In genomic region chr10:42640610-42641229, GRCh38 we compare ENCODE assay signal across 14 cellular contexts. TPM values are rescaled to one million over a fixed set of nuclear protein-coding genes. Genes with fewer than 3 reads are reported as not detected.
A peak's percentile ranks its signal among the peaks of the same experiment; 100 is the strongest.
DNase-seq lines count a peak whose midpoint lies in the region; ATAC-seq, FAIRE-seq and TF ChIP-seq lines count a peak whose summit lies in the region.
"Had no signal": no experiment of that assay in that cellular context is flagged by ENCODE, and none has a peak within 500 bp of the region (broad histone marks: within the 10 kb centered on the region; RNA-seq: fewer than 3 reads in every experiment).

No MANE protein-coding gene starts in this region.

- peaks cover 12% of the 10 kb centered on the region for H3K79me2 ChIP-seq in HepG2 (ENCODE audit: insufficient read depth, low read length)

- no peak overlapping the region for H3K9ac ChIP-seq in HepG2 (ENCODE audit: insufficient read depth, low read depth, low read length)

- no peak overlapping the region for H3K4me2 ChIP-seq in HepG2 (ENCODE audit: low read depth, low read length)

- H3K27me3 ChIP-seq in bronchial epithelial cell (ENCODE audit: control insufficient read depth, insufficient read depth, low read length) (no peaks in the 10 kb centered on the region), HepG2 (ENCODE audit: control insufficient read depth in 1 of 2, insufficient read depth in 2 of 2, low read length in 2 of 2) (no peaks in the 10 kb centered on the region)

- no peak for TF ChIP-seq RAD21 in HepG2 (CRISPR knock-in tag; IDR thresholded peaks at IDR 0.05)

- H3K9me3 Mint-ChIP-seq in activated naive CD4-positive, alpha-beta T cell treated with anti-CD3 and anti-CD28 coated beads, Interleukin-2, amount 50 U/mL, for 24 hours: no peaks in the 10 kb centered on the region
- no peaks in the 10 kb centered on the region for H3K9me3 Mint-ChIP-seq in activated naive CD4-positive, alpha-beta T cell treated with anti-CD3 and anti-CD28 coated beads, Interleukin-2, amount 10 ng/mL, durations not matched to agents 7 days and 5 days

- peaks cover 30% of the 10 kb centered on the region for H3K4me1 Mint-ChIP-seq in activated naive CD4-positive, alpha-beta T cell treated with anti-CD3 and anti-CD28 coated beads, Interleukin-2, amount 50 U/mL, for 24 hours
- peaks cover 26% of the 10 kb centered on the region for H3K4me1 Mint-ChIP-seq in activated naive CD4-positive, alpha-beta T cell treated with anti-CD3 and anti-CD28 coated beads, Interleukin-2, amount 10 ng/mL, durations not matched to agents 7 days and 5 days

- TF ChIP-seq POLR2A in HepG2 (IDR thresholded peaks at IDR 0.05; ENCODE audit: insufficient read depth in 1 of 2, low read depth in 2 of 2, low read length in 2 of 2) (no peak), GM12891 (IDR thresholded peaks at IDR 0.05; ENCODE audit: low read depth, low read length) (no peak)

- no peaks in the 10 kb centered on the region for H4K20me1 ChIP-seq in HepG2 (ENCODE audit: insufficient read depth, low read length)

- H3K36me3 ChIP-seq in bronchial epithelial cell (ENCODE audit: control insufficient read depth, insufficient read depth, low read length) (no peaks in the 10 kb centered on the region), HepG2 (replicated peaks in 1 of 2; ENCODE audit: control insufficient read depth in 1 of 2, insufficient read depth in 2 of 2, low read length in 2 of 2) (no peaks in the 10 kb centered on the region)
- H3K36me3 ChIP-seq: thoracic aorta had no signal

- H2AFZ ChIP-seq in HepG2 (ENCODE audit: low read length): no peak overlapping the region

- peaks cover 50% of the 10 kb centered on the region for H3K4me1 ChIP-seq in HepG2 (ENCODE audit: insufficient read depth, low read length)

- FAIRE-seq in bronchial epithelial cell (lab: Jason Lieb, UNC): peak; percentile 7
- FAIRE-seq in HepG2 (lab: Jason Lieb, UNC): no peak
- no peak for FAIRE-seq in urothelium cell line (lab: Jason Lieb, UNC)
- FAIRE-seq in GM12891 (lab: Jason Lieb, UNC): no peak

- in situ Hi-C loops in HepG2 (cut with HindIII; ENCODE audit: extremely low pct_ligation_motif_present, low pct_unique_long_range_greater_than_20kb): no loop called here

- TF ChIP-seq EP300 in HepG2 (IDR thresholded peaks at IDR 0.05; ENCODE audit: low read depth in 2 of 2, low read length in 2 of 2) (no peak), HepG2 (CRISPR knock-in tag; IDR thresholded peaks at IDR 0.05; ENCODE audit: borderline replicate concordance) (no peak)

- CTCF ChIA-PET in activated naive CD4-positive, alpha-beta T cell treated with anti-CD3 and anti-CD28 coated beads, Interleukin-2, amount 10 ng/mL, durations not matched to agents 7 days and 5 days (lab: Charles Lee): no interaction called here
- CTCF ChIA-PET in HepG2 (lab: Yijun Ruan, JAX; ENCODE audit: low intra/inter-chr PET ratio, low total read pairs): no interaction called here

- H3K9me3 ChIP-seq in HepG2 (ENCODE audit: low read length): no peaks in the 10 kb centered on the region
- H3K9me3 ChIP-seq: psoas muscle, thoracic aorta had no signal

- peak overlapping the region; percentile 19 for H3K4me3 Mint-ChIP-seq in activated naive CD4-positive, alpha-beta T cell treated with anti-CD3 and anti-CD28 coated beads, Interleukin-2, amount 50 U/mL, for 24 hours
- H3K4me3 Mint-ChIP-seq in activated naive CD4-positive, alpha-beta T cell treated with anti-CD3 and anti-CD28 coated beads, Interleukin-2, amount 10 ng/mL, durations not matched to agents 7 days and 5 days: no peak overlapping the region

- peaks cover 3% of the 10 kb centered on the region for H3K36me3 Mint-ChIP-seq in activated naive CD4-positive, alpha-beta T cell treated with anti-CD3 and anti-CD28 coated beads, Interleukin-2, amount 50 U/mL, for 24 hours
- peaks cover 13% of the 10 kb centered on the region for H3K36me3 Mint-ChIP-seq in activated naive CD4-positive, alpha-beta T cell treated with anti-CD3 and anti-CD28 coated beads, Interleukin-2, amount 10 ng/mL, durations not matched to agents 7 days and 5 days

- intact Hi-C loops in HepG2 (cut with micrococcal nuclease; ENCODE audit: unreplicated experiment): no loop called here

- WGBS in HepG2 (ENCODE audit: low lambda C conversion rate): 80% methylated on average over 8 of the region's 8 CpGs

- H3K27ac ChIP-seq in HepG2 (ENCODE audit: extremely low read length, insufficient read depth, low read length): peak overlapping the region; percentile 47
- H3K27ac ChIP-seq: psoas muscle, thoracic aorta had no signal

- POLR2A ChIA-PET in HepG2 (lab: Yijun Ruan, JAX): interaction anchor here (1.1 to 2.1 kb wide), 2 partner anchors 24 to 142 kb away, joined by 3 to 7 read pairs; partner anchors contain the start of gene BMS1

- H3K27me3 Mint-ChIP-seq in activated naive CD4-positive, alpha-beta T cell treated with anti-CD3 and anti-CD28 coated beads, Interleukin-2, amount 50 U/mL, for 24 hours: no peaks in the 10 kb centered on the region
- H3K27me3 Mint-ChIP-seq in activated naive CD4-positive, alpha-beta T cell treated with anti-CD3 and anti-CD28 coated beads, Interleukin-2, amount 10 ng/mL, durations not matched to agents 7 days and 5 days: no peaks in the 10 kb centered on the region

- H3K27ac Mint-ChIP-seq in activated naive CD4-positive, alpha-beta T cell treated with anti-CD3 and anti-CD28 coated beads, Interleukin-2, amount 50 U/mL, for 24 hours: no peak overlapping the region
- H3K27ac Mint-ChIP-seq in activated naive CD4-positive, alpha-beta T cell treated with anti-CD3 and anti-CD28 coated beads, Interleukin-2, amount 10 ng/mL, durations not matched to agents 7 days and 5 days: no peak overlapping the region

- DNase-seq in activated naive CD4-positive, alpha-beta T cell treated with anti-CD3 and anti-CD28 coated beads, Interleukin-2, amount 10 ng/mL, durations not matched to agents 7 days and 5 days: no peak
- peak; percentile 97 for DNase-seq in bronchial epithelial cell (ENCODE audit: low read depth)
- DNase-seq in HepG2 (ENCODE audit: low spot score): no peak
- peak; percentile 10 for DNase-seq in urothelium cell line (ENCODE audit: low spot score)
- no peak for DNase-seq in NCI-H446 treated with DMSO at 0.1 percent for 48 hours (lab: John Stamatoyannopoulos, UW)
- no peak for DNase-seq in GM12891 (ENCODE audit: insufficient read length, low spot score)
- no peak for DNase-seq in HK-2 (ENCODE audit: unreplicated experiment)
- DNase-seq: activated CD4-positive, alpha-beta T cell treated with anti-CD3 and anti-CD28 coated beads, Interleukin-2, amount 50 U/mL, for 48 hours; amniotic stem cell; left cardiac atrium; psoas muscle had no signal

- ATAC-seq in HepG2: no peak
- ATAC-seq: left cardiac atrium, psoas muscle, SK-N-SH treated with all-trans-retinoic acid at 6 μM for 48 hours had no signal

- H3K4me3 ChIP-seq in bronchial epithelial cell (ENCODE audit: low read depth, low read length) (no peak overlapping the region), HepG2 (replicated peaks in 1 of 3; ENCODE audit: insufficient read depth in 1 of 3, low read depth in 2 of 3, low read length in 3 of 3) (no peak overlapping the region)
- H3K4me3 ChIP-seq: psoas muscle, thoracic aorta had no signal

- no TSS peak for BruUV-seq in HepG2 (replicated peaks; lab: Mats Ljungman, UMichigan)

- TF ChIP-seq CTCF in bronchial epithelial cell (IDR thresholded peaks at IDR 0.05; ENCODE audit: insufficient read depth, low read length, severe bottlenecking) (no peak), HepG2 (CRISPR knock-in tag; IDR thresholded peaks at IDR 0.05) (no peak)

TF ChIP-seq in GM12891, 5 proteins besides CTCF, POLR2A, EP300 and RAD21:
- TF ChIP-seq SPI1 (IDR thresholded peaks at IDR 0.05; ENCODE audit: low read depth, low read length) (no peak), PAX5 (IDR thresholded peaks at IDR 0.05; ENCODE audit: insufficient read depth, low read length, severe bottlenecking) (no peak), POU2F2 (IDR thresholded peaks at IDR 0.05; ENCODE audit: low read depth, low read length) (no peak), POLR2AphosphoS5 (IDR thresholded peaks at IDR 0.05; ENCODE audit: low read depth, low read length) (no peak), TAF1 (IDR thresholded peaks at IDR 0.05; ENCODE audit: low read depth, low read length) (no peak)
TF ChIP-seq in GM12891: peak in this region for 0.

RNA-seq across cellular contexts. Expression of gene ZNF33B, which starts 2.4 kb away (rescaled TPM):
- total RNA-seq in bronchial epithelial cell (11.5 and 22.6 TPM in 2 replicates), HepG2 (2016; rRNA removed; fragmentation: Illumina TruSeq; extraction: Trizol) (23.5 and 32.9 TPM in 2 replicates)
- 7.1 and 9.8 TPM in 2 replicates for total RNA-seq in HepG2 (2016; cell fraction: cytosol; rRNA removed; fragmentation: Illumina TruSeq; extraction: Trizol; ENCODE audit: low read depth)
- total RNA-seq in HepG2 (2016; cell fraction: insoluble cytoplasmic fraction; rRNA removed; fragmentation: Illumina TruSeq; extraction: Trizol): 23.9 and 31.5 TPM in 2 replicates
- 15.1 and 19.7 TPM in 2 replicates for total RNA-seq in HepG2 (2016; cell fraction: membrane; rRNA removed; fragmentation: Illumina TruSeq; extraction: Trizol)
- total RNA-seq in HepG2 (2016; cell fraction: nucleus; rRNA removed; fragmentation: Illumina TruSeq; extraction: Trizol): 21.5 and 35.5 TPM in 2 replicates
- polyA plus RNA-seq in HepG2 (2011; rRNA removed): 18.4 and 22.6 TPM in 2 replicates
- 13.8 and 26.7 TPM in 2 replicates for polyA plus RNA-seq in HepG2 (2011; cell fraction: cytosol; rRNA removed)
- 12.5 and 34.5 TPM in 2 replicates for polyA plus RNA-seq in HepG2 (2011; cell fraction: nucleus; rRNA removed)
- polyA plus RNA-seq in HepG2 (2012): 30.3 and 35.2 TPM in 2 replicates
- polyA plus RNA-seq in HepG2 (2016; cell fraction: cytosol; fragmentation: Illumina TruSeq; extraction: Trizol; ENCODE audit: low read depth): 5.4 and 5.6 TPM in 2 replicates
- polyA plus RNA-seq in HepG2 (2016; cell fraction: insoluble cytoplasmic fraction; fragmentation: Illumina TruSeq; extraction: Trizol; ENCODE audit: low read depth): 21.4 and 24.0 TPM in 2 replicates
- 12.7 and 15.3 TPM in 2 replicates for polyA plus RNA-seq in HepG2 (2016; cell fraction: membrane; fragmentation: Illumina TruSeq; extraction: Trizol; ENCODE audit: low read depth)
- polyA plus RNA-seq in HepG2 (2016; cell fraction: nucleus; fragmentation: Illumina TruSeq; extraction: Trizol; ENCODE audit: insufficient read depth, low read depth): 20.4 and 26.1 TPM in 2 replicates
- 11.3 and 13.4 TPM in 2 replicates for polyA minus RNA-seq in HepG2 (2011; rRNA and poly(A)+ RNA removed; ENCODE audit: low replicate concordance)
- polyA minus RNA-seq in HepG2 (2011; cell fraction: cytosol; rRNA and poly(A)+ RNA removed): 22.2 and 23.6 TPM in 2 replicates
- 61.2 and 65.5 TPM in 2 replicates for polyA minus RNA-seq in HepG2 (2011; cell fraction: nucleus; rRNA and poly(A)+ RNA removed)
- 3.3 TPM for polyA plus RNA-seq in GM12891 (2012; ENCODE audit: low read depth, missing spikeins)

Comparison
In these comparisons a context has a peak if more than half of its experiments do, and no peak if none do; other contexts are left out.
1. DNase-seq: peak in bronchial epithelial cell (single experiment) and urothelium cell line (single experiment); none in activated naive CD4-positive, alpha-beta T cell treated with anti-CD3 and anti-CD28 coated beads, Interleukin-2, amount 10 ng/mL, durations not matched to agents 7 days and 5 days (single experiment), HepG2 (single experiment), NCI-H446 treated with DMSO at 0.1 percent for 48 hours (single experiment), GM12891 (single experiment) and HK-2 (single experiment).